In genomic region chr16:68860978-68861892, GRCh38 we compare ENCODE assay signal across 1 cellular context.
TF ChIP-seq lines count a peak whose summit lies in the region.

No MANE protein-coding gene starts in this region.

TF ChIP-seq in HepG2, 621 proteins besides CTCF, POLR2A, EP300 and RAD21 (continues in another document):
- TF ChIP-seq MLXIP (CRISPR knock-in tag; IDR thresholded peaks at IDR 0.05; ENCODE audit: borderline replicate concordance) (no peak), ETV5 (CRISPR knock-in tag; IDR thresholded peaks at IDR 0.05; ENCODE audit: borderline replicate concordance) (peak; percentile 50; the same call in 1 of the 2 replicates), ZNF282 (IDR thresholded peaks at IDR 0.05; ENCODE audit: partially characterized antibody) (no peak), ZNF552 (CRISPR knock-in tag; IDR thresholded peaks at IDR 0.05; ENCODE audit: borderline replicate concordance) (no peak), ZFP36 (IDR thresholded peaks at IDR 0.05; ENCODE audit: borderline replicate concordance, low read depth, low read length, partially characterized antibody) (no peak), SMAD9 (CRISPR knock-in tag; IDR thresholded peaks at IDR 0.05) (no peak), CHD4 (IDR thresholded peaks at IDR 0.05; ENCODE audit: borderline replicate concordance, low read length) (no peak), PLRG1 (conservative IDR thresholded peaks at IDR 0.05) (no peak), DZIP1 (CRISPR knock-in tag; IDR thresholded peaks at IDR 0.05) (no peak), MAFK (conservative IDR thresholded peaks at IDR 0.05 in 1 of 2, IDR thresholded peaks at IDR 0.05 in 1 of 2; ENCODE audit: low read length in 2 of 2) (no peak), SKIL (CRISPR knock-in tag; IDR thresholded peaks at IDR 0.05; ENCODE audit: borderline replicate concordance) (peak; percentile 29; the same call in 1 of the 2 replicates), HOXA5 (CRISPR knock-in tag; IDR thresholded peaks at IDR 0.05) (no peak), HNF1B (CRISPR knock-in tag; IDR thresholded peaks at IDR 0.05) (0 out of 2 replicates have a peak, but pooled peaks have one; percentile 44), FOXK2 (IDR thresholded peaks at IDR 0.05) (peak; percentile 50; the same call in 1 of the 2 replicates), ZBTB4 (CRISPR knock-in tag; IDR thresholded peaks at IDR 0.05; ENCODE audit: borderline replicate concordance) (peak; percentile 73; the same call in 1 of the 2 replicates), FOXP1 (IDR thresholded peaks at IDR 0.05) (no peak), FOXP1 (CRISPR knock-in tag; IDR thresholded peaks at IDR 0.05) (no peak), HOMEZ (CRISPR knock-in tag; IDR thresholded peaks at IDR 0.05; ENCODE audit: low read depth) (0 out of 2 replicates have a peak, but pooled peaks have one; percentile 21), SETDB1 (CRISPR knock-in tag; IDR thresholded peaks at IDR 0.05; ENCODE audit: borderline replicate concordance) (no peak), SNAPC4 (CRISPR knock-in tag; IDR thresholded peaks at IDR 0.05) (no peak), ZMYM4 (CRISPR knock-in tag; IDR thresholded peaks at IDR 0.05) (0 out of 2 replicates have a peak, but pooled peaks have one; percentile 13), CBX2 (IDR thresholded peaks at IDR 0.05; ENCODE audit: low read depth, low read length) (no peak), CBX2 (CRISPR knock-in tag; IDR thresholded peaks at IDR 0.05; ENCODE audit: low read depth) (no peak), ZNF501 (CRISPR knock-in tag; IDR thresholded peaks at IDR 0.05) (0 out of 2 replicates have a peak, but pooled peaks have one; percentile 30), BCL3 (CRISPR knock-in tag; IDR thresholded peaks at IDR 0.05) (0 out of 2 replicates have a peak, but pooled peaks have one; percentile 20), ZNF580 (CRISPR knock-in tag; IDR thresholded peaks at IDR 0.05; ENCODE audit: borderline replicate concordance, low read depth) (no peak), TMF1 (CRISPR knock-in tag; IDR thresholded peaks at IDR 0.05; ENCODE audit: low read depth) (no peak)
